Comparison of ENCODE assay signal across 23 cellular contexts in genomic region chr1:164456272-164456671, GRCh38.
DNase-seq lines count a peak whose midpoint lies in the region; ATAC-seq and TF ChIP-seq lines count a peak whose summit lies in the region.
"Had no signal": no experiment of that assay in that cellular context is flagged by ENCODE, and none has a peak within 500 bp of the region (broad histone marks: within the 10 kb centered on the region; RNA-seq: fewer than 3 reads in every experiment).

No MANE protein-coding gene starts in this region.

- no peak overlapping the region for H3K27ac Mint-ChIP-seq in activated CD8-positive, alpha-beta T cell treated with anti-CD3 and anti-CD28 coated beads, Interleukin-2, amount 10 ng/mL, durations not matched to agents 7 days and 5 days
- H3K27ac Mint-ChIP-seq: B cell; CD4-positive, alpha-beta T cell; CD8-positive, alpha-beta T cell had no signal

- H3K4ac ChIP-seq in neuronal stem cell (ENCODE audit: low read length) = no peak overlapping the region

- no peak overlapping the region for H2BK120ac ChIP-seq in neuronal stem cell (ENCODE audit: low read depth, low read length)

- no peak overlapping the region for H3K9ac ChIP-seq in neuronal stem cell (ENCODE audit: low read depth, low read length, poor library complexity)
- H3K9ac ChIP-seq: BLaER1 treated with 17β-estradiol and CSF1 and Interleukin-3, amounts not matched to agents 10 nM and 100 nM had no signal

- H4K8ac ChIP-seq in neuronal stem cell (ENCODE audit: low read depth, low read length) = no peak overlapping the region

- POLR2A ChIA-PET in HEK293T (lab: Yijun Ruan, JAX) = no interaction called here
- POLR2A ChIA-PET in activated CD8-positive, alpha-beta T cell treated with anti-CD3 and anti-CD28 coated beads, Interleukin-2, amount 10 ng/mL, durations not matched to agents 7 days and 5 days (lab: Charles Lee) = no interaction called here

- H3K4me2 ChIP-seq in neuronal stem cell (ENCODE audit: insufficient read depth, low read length, poor library complexity, severe bottlenecking) = no peak overlapping the region
- H3K4me2 ChIP-seq: A549; BLaER1 treated with 17β-estradiol and CSF1 and Interleukin-3, amounts not matched to agents 10 nM and 100 nM had no signal

- peaks cover 0 to 2% of the 10 kb centered on the region in 2 donors for H3K4me1 ChIP-seq in neuronal stem cell (ENCODE audit: control insufficient read depth in 2 of 2, insufficient read depth in 1 of 2, low read depth in 1 of 2, low read length in 2 of 2)
- H3K4me1 ChIP-seq: A549; BLaER1 treated with 17β-estradiol and CSF1 and Interleukin-3, amounts not matched to agents 10 nM and 100 nM; Caco-2 had no signal

- DNase-seq in Caki2 (ENCODE audit: low read depth) (peak; percentile 18), HEK293T (ENCODE audit: extremely low spot score) (no peak), left kidney (ENCODE audit: low read depth, low spot score) (peak; percentile 30), NOMO-1 treated with dmso at 0.1 percent for 144 hours (lab: John Stamatoyannopoulos, UW; ENCODE audit: unreplicated experiment) (no peak), neuronal stem cell (ENCODE audit: low spot score) (no peak)
- no peak for DNase-seq in activated CD8-positive, alpha-beta T cell treated with anti-CD3 and anti-CD28 coated beads, Interleukin-2, amount 10 ng/mL, durations not matched to agents 7 days and 5 days
- DNase-seq: AML-193; Caco-2; CD4-positive, alpha-beta T cell; CD8-positive, alpha-beta T cell; DMS 273 treated with DMSO at 0.1 percent for 48 hours; DMS153; DMS53; DMS79; DND-41; EL; GDM1 had no signal

- H3K14ac ChIP-seq in neuronal stem cell (ENCODE audit: low read length) = no peak overlapping the region

- H2BK15ac ChIP-seq in neuronal stem cell (ENCODE audit: low read length) = no peak overlapping the region

- no peak overlapping the region for H2BK12ac ChIP-seq in neuronal stem cell (ENCODE audit: low read length)

- H3K23ac ChIP-seq in neuronal stem cell (ENCODE audit: low read depth, low read length, poor library complexity) = no peak overlapping the region

- no peaks in the 10 kb centered on the region for H3K4me1 Mint-ChIP-seq in activated CD8-positive, alpha-beta T cell treated with anti-CD3 and anti-CD28 coated beads, Interleukin-2, amount 10 ng/mL, durations not matched to agents 7 days and 5 days (ENCODE audit: low read depth)
- H3K4me1 Mint-ChIP-seq: B cell had no signal

- H3K4me3 ChIP-seq in neuronal stem cell (ENCODE audit: low read length in 2 of 2) = no peak overlapping the region
- H3K4me3 ChIP-seq: A549; BLaER1 treated with 17β-estradiol and CSF1 and Interleukin-3, amounts not matched to agents 10 nM and 100 nM; GM12878 had no signal

- no peak overlapping the region for H3K4me3 Mint-ChIP-seq in activated CD8-positive, alpha-beta T cell treated with anti-CD3 and anti-CD28 coated beads, Interleukin-2, amount 10 ng/mL, durations not matched to agents 7 days and 5 days
- H3K4me3 Mint-ChIP-seq: B cell; CD4-positive, alpha-beta T cell; CD8-positive, alpha-beta T cell had no signal

- H2AFZ ChIP-seq in neuronal stem cell (ENCODE audit: low read length) = no peak overlapping the region

- no peak overlapping the region for H3K18ac ChIP-seq in neuronal stem cell (ENCODE audit: low read length)

- H3K36me3 ChIP-seq in neuronal stem cell (replicated peaks in 1 of 2; ENCODE audit: control insufficient read depth in 2 of 2, insufficient read depth in 2 of 2, low read length in 2 of 2) = no peaks in the 10 kb centered on the region
- H3K36me3 ChIP-seq: BLaER1 treated with 17β-estradiol and CSF1 and Interleukin-3, amounts not matched to agents 10 nM and 100 nM had no signal

- CTCF ChIA-PET in HEK293T (lab: Yijun Ruan, JAX) = no interaction called here
- CTCF ChIA-PET in activated CD8-positive, alpha-beta T cell treated with anti-CD3 and anti-CD28 coated beads, Interleukin-2, amount 10 ng/mL, durations not matched to agents 7 days and 5 days (lab: Charles Lee) = no interaction called here

- in situ Hi-C loops in Caki2 (cut with HindIII; ENCODE audit: low pct_unique_long_range_greater_than_20kb, low sequenced_read_pairs) = no loop called here

- ATAC-seq in activated CD8-positive, alpha-beta T cell treated with anti-CD3 and anti-CD28 coated beads, Interleukin-2, amount 10 ng/mL, durations not matched to agents 7 days and 5 days = no peak
- ATAC-seq: A549; CD8-positive, alpha-beta T cell; GM12878 had no signal

- no peak overlapping the region for H2BK5ac ChIP-seq in neuronal stem cell (ENCODE audit: low read length)

- H3K9me3 ChIP-seq in neuronal stem cell (replicated peaks in 1 of 2; ENCODE audit: control insufficient read depth in 2 of 2, insufficient read depth in 1 of 2, low read depth in 1 of 2, low read length in 2 of 2) = no peaks in the 10 kb centered on the region
- H3K9me3 ChIP-seq: A549, Caco-2 had no signal

- no peaks in the 10 kb centered on the region for H3K36me3 Mint-ChIP-seq in activated CD8-positive, alpha-beta T cell treated with anti-CD3 and anti-CD28 coated beads, Interleukin-2, amount 10 ng/mL, durations not matched to agents 7 days and 5 days (ENCODE audit: low read depth)
- H3K36me3 Mint-ChIP-seq: CD8-positive, alpha-beta T cell had no signal

- no peaks in the 10 kb centered on the region for H3K79me1 ChIP-seq in neuronal stem cell (ENCODE audit: low read depth, low read length)

- no peak overlapping the region for H2AK5ac ChIP-seq in neuronal stem cell (ENCODE audit: low read depth, low read length)

- no CpG with 5 or more reads among the region's 1 CpG for WGBS in neuronal stem cell (ENCODE audit: extremely low coverage in 2 of 2, insufficient read length in 2 of 2, insufficient replicate concordance in 1 of 2), 2 donors

- H3K27me3 Mint-ChIP-seq in activated CD8-positive, alpha-beta T cell treated with anti-CD3 and anti-CD28 coated beads, Interleukin-2, amount 10 ng/mL, durations not matched to agents 7 days and 5 days (ENCODE audit: low read depth) = no peaks in the 10 kb centered on the region
- H3K27me3 Mint-ChIP-seq: B cell; CD4-positive, alpha-beta T cell had no signal

- no peak overlapping the region for H3K27ac ChIP-seq in neuronal stem cell (replicated peaks; ENCODE audit: low read length)
- H3K27ac ChIP-seq: 22Rv1; A549; BLaER1 treated with 17β-estradiol and CSF1 and Interleukin-3, amounts not matched to agents 10 nM and 100 nM; C4-2B had no signal

- H3K9me3 Mint-ChIP-seq in activated CD8-positive, alpha-beta T cell treated with anti-CD3 and anti-CD28 coated beads, Interleukin-2, amount 10 ng/mL, durations not matched to agents 7 days and 5 days (ENCODE audit: insufficient read depth) = peaks cover 9% of the 10 kb centered on the region

- H4K91ac ChIP-seq in neuronal stem cell (ENCODE audit: low read depth, low read length, poor library complexity) = no peak overlapping the region

- H3K27me3 ChIP-seq in neuronal stem cell (ENCODE audit: control insufficient read depth in 3 of 3, insufficient read depth in 3 of 3, low read depth in 1 of 3, low read length in 3 of 3) = no peaks in the 10 kb centered on the region
- H3K27me3 ChIP-seq: BLaER1 treated with 17β-estradiol and CSF1 and Interleukin-3, amounts not matched to agents 10 nM and 100 nM had no signal

TF ChIP-seq in HEK293T, 16 proteins besides CTCF, POLR2A, EP300 and RAD21:
- TF ChIP-seq FOXM1 (IDR thresholded peaks at IDR 0.05; ENCODE audit: borderline replicate concordance) (no peak), PKNOX1 (IDR thresholded peaks at IDR 0.05) (peak; percentile 73)

Comparison
In these comparisons a context has a peak if more than half of its experiments do, and no peak if none do; other contexts are left out.
1. DNase-seq: peak in Caki2 (single experiment) and left kidney (single experiment); none in HEK293T (single experiment), NOMO-1 treated with dmso at 0.1 percent for 144 hours (single experiment), neuronal stem cell (single experiment) and activated CD8-positive, alpha-beta T cell treated with anti-CD3 and anti-CD28 coated beads, Interleukin-2, amount 10 ng/mL, durations not matched to agents 7 days and 5 days (single experiment).